In genomic region chr4:184796906-184797305, GRCh38 we compare ENCODE assay signal across 18 cellular contexts.
"Had no signal": no experiment of that assay in that cellular context is flagged by ENCODE, and none has a peak within 500 bp of the region (broad histone marks: within the 10 kb centered on the region; RNA-seq: fewer than 3 reads in every experiment).

No MANE protein-coding gene starts in this region.

- H3K4me3 ChIP-seq: hepatocyte, lower lobe of right lung, tibial artery had no signal

- DNase-seq: activated B cell treated with CpG ODN at 0.5 μM for 24 hours; activated CD4-positive, alpha-beta T cell treated with anti-CD3 and anti-CD28 coated beads for 4 hours; activated CD4-positive, alpha-beta T cell treated with anti-CD3 and anti-CD28 coated beads, Interleukin-2, amount 50 U/mL, for 48 hours; activated effector memory CD4-positive, alpha-beta T cell treated with Interleukin-2 at 50 U/mL for 16 hours; activated naive CD4-positive, alpha-beta T cell treated with anti-CD3 and anti-CD28 coated beads for 36 hours; activated T-cell treated with anti-CD3 and anti-CD28 coated beads, Interleukin-2, amount 50 U/mL, for 48 hours; amygdala; cortex of kidney; lower lobe of right lung; naive B cell; retina; stimulated activated CD4-positive, alpha-beta T cell treated with anti-CD3 and anti-CD28 coated beads, Interleukin-12 subunit alpha, Interleukin-12 subunit beta, amount 100 ng/mL, for 4 hours; stimulated activated CD4-positive, alpha-beta T cell treated with anti-CD3 and anti-CD28 coated beads, Interleukin-4, amount 100 ng/mL, for 4 hours; T1000 had no signal

- H3K27ac ChIP-seq: epithelial cell of prostate, hepatocyte, lower lobe of right lung, tibial artery had no signal

- H3K9me3 ChIP-seq: lower lobe of right lung, tibial artery had no signal

- H3K4me2 ChIP-seq: hepatocyte had no signal

- H2AFZ ChIP-seq: hepatocyte had no signal

- FAIRE-seq: bronchial epithelial cell had no signal

- ATAC-seq: lower lobe of right lung had no signal

- H3K27me3 ChIP-seq: hepatocyte, tibial artery had no signal
